In genomic region chr11:64925536-64926449, GRCh38 we compare ENCODE assay signal across 9 cellular contexts. TPM values are rescaled to one million over a fixed set of nuclear protein-coding genes. Genes with fewer than 3 reads are reported as not detected.
A peak's percentile ranks its signal among the peaks of the same experiment; 100 is the strongest.
DNase-seq lines count a peak whose midpoint lies in the region; ATAC-seq, FAIRE-seq and TF ChIP-seq lines count a peak whose summit lies in the region.
"Had no signal": no experiment of that assay in that cellular context is flagged by ENCODE, and none has a peak within 500 bp of the region (broad histone marks: within the 10 kb centered on the region; RNA-seq: fewer than 3 reads in every experiment).

No MANE protein-coding gene starts in this region.

- no peak overlapping the region for H3K27ac Mint-ChIP-seq in activated T-cell treated with anti-CD3 and anti-CD28 coated beads, Interleukin-2, amount 50 U/mL, for 72 hours

- no peaks in the 10 kb centered on the region for H3K27me3 Mint-ChIP-seq in activated T-cell treated with anti-CD3 and anti-CD28 coated beads, Interleukin-2, amount 50 U/mL, for 72 hours (ENCODE audit: low read depth)

- no peaks in the 10 kb centered on the region for H3K9me3 Mint-ChIP-seq in activated T-cell treated with anti-CD3 and anti-CD28 coated beads, Interleukin-2, amount 50 U/mL, for 72 hours

- no peaks in the 10 kb centered on the region for H3K9me3 ChIP-seq in K562 (replicated peaks; ENCODE audit: control insufficient read depth, insufficient read depth, low read depth, low read length)
- no peaks in the 10 kb centered on the region for H3K9me3 ChIP-seq in lower lobe of right lung
- H3K9me3 ChIP-seq in tibial nerve: no peaks in the 10 kb centered on the region

- in situ Hi-C loops in K562 (cut with MboI): no loop called here

- CTCF ChIA-PET in K562 (lab: Yijun Ruan, JAX; ENCODE audit: low intra/inter-chr PET ratio): no interaction called here

- 75% methylated on average over 6 of the region's 24 CpGs for WGBS in K562 (ENCODE audit: insufficient coverage, low coverage, missing lambda C conversion rate)
- WGBS in tibial nerve, 2 donors: 58 to 62% methylated on average over 10 to 12 of the region's 24 CpGs

- TF ChIP-seq POLR2A in K562 (conservative IDR thresholded peaks at IDR 0.05): no peak
- TF ChIP-seq POLR2A in tibial nerve (IDR thresholded peaks at IDR 0.05): no peak

- H3K9me1 ChIP-seq in K562 (ENCODE audit: control insufficient read depth, insufficient read depth, low read length): no peaks in the 10 kb centered on the region

- no peak for TF ChIP-seq EP300 in K562 (IDR thresholded peaks at IDR 0.05; ENCODE audit: low read length)
- no peak for TF ChIP-seq EP300 in tibial nerve (IDR thresholded peaks at IDR 0.05)

- no peak overlapping the region for H3K4me2 ChIP-seq in K562 (ENCODE audit: insufficient read depth, low read length)

- H3K9ac ChIP-seq in K562 (ENCODE audit: insufficient read depth in 1 of 2, low read depth in 2 of 2, low read length in 2 of 2): peak overlapping the region in 1 of 2 experiments; percentile 87; a peak in 3 of 4 replicates

- DNase-seq in activated T-cell treated with anti-CD3 and anti-CD28 coated beads, Interleukin-2, amount 50 U/mL, for 72 hours: no peak
- DNase-seq in activated T-cell treated with anti-CD3 and anti-CD28 coated beads, Interleukin-2, amount 50 U/mL, for 48 hours: no peak
- DNase-seq in K562 (ENCODE audit: extremely low read depth in 1 of 4, low spot score in 3 of 4): peak in 2 of 4 experiments; percentile 18 to 37
- DNase-seq in lower lobe of right lung: no peak
- DNase-seq in tibial nerve (ENCODE audit: low spot score in 2 of 2): no peak
- DNase-seq in NCI-H1930 (lab: John Stamatoyannopoulos, UW): no peak
- DNase-seq: cerebellar nuclear complex had no signal

- H4K20me1 ChIP-seq in K562 (replicated peaks; ENCODE audit: control insufficient read depth, insufficient read depth, low read length): no peaks in the 10 kb centered on the region

- POLR2A ChIA-PET in K562 (lab: Yijun Ruan, JAX): interaction anchor here (0.6 to 2.6 kb wide), 5 partner anchors 8 to 196 kb away, joined by 3 to 14 read pairs (median 3); partner anchors contain the start of genes BATF2, GPHA2 and MRPL49

- TF ChIP-seq CTCF in K562 (IDR thresholded peaks at IDR 0.05 in 2 of 3, conservative IDR thresholded peaks at IDR 0.05 in 1 of 3; ENCODE audit: insufficient read depth in 2 of 3, low read depth in 1 of 3, low read length in 3 of 3): no peak
- TF ChIP-seq CTCF in lower lobe of right lung (IDR thresholded peaks at IDR 0.05): no peak
- TF ChIP-seq CTCF in tibial nerve (IDR thresholded peaks at IDR 0.05): no peak

- H3K36me3 Mint-ChIP-seq in activated T-cell treated with anti-CD3 and anti-CD28 coated beads, Interleukin-2, amount 50 U/mL, for 72 hours (ENCODE audit: insufficient read depth in 2 of 2): peaks cover 0 to 3% of the 10 kb centered on the region in 2 donors

- H3K4me3 Mint-ChIP-seq in activated T-cell treated with anti-CD3 and anti-CD28 coated beads, Interleukin-2, amount 50 U/mL, for 72 hours: peak overlapping the region; percentile 99

- no peaks in the 10 kb centered on the region for H3K79me2 ChIP-seq in K562 (ENCODE audit: control insufficient read depth, insufficient read depth, low read length)

- H3K4me1 ChIP-seq in K562 (replicated peaks in 1 of 2; ENCODE audit: control insufficient read depth in 2 of 2, insufficient read depth in 2 of 2, low read length in 2 of 2): peaks cover 14 to 41% of the 10 kb centered on the region in 2 experiments; a peak in 4 of 5 replicates
- peaks cover 26% of the 10 kb centered on the region for H3K4me1 ChIP-seq in lower lobe of right lung
- H3K4me1 ChIP-seq in tibial nerve: peaks cover 0 to 31% (median 13%) of the 10 kb centered on the region in 4 donors

- no peak overlapping the region for H2AFZ ChIP-seq in K562 (ENCODE audit: low read depth, low read length)

- ATAC-seq in activated T-cell treated with anti-CD3 and anti-CD28 coated beads, Interleukin-2, amount 50 U/mL, for 72 hours (replicated peaks in 1 of 2): no peak
- ATAC-seq in K562 (no peak), lower lobe of right lung (no peak), GM21447 (IDR thresholded peaks at IDR 0.05; ENCODE audit: unreplicated experiment) (no peak), HG03521 (IDR thresholded peaks at IDR 0.05; ENCODE audit: unreplicated experiment) (no peak)

- H3K27ac ChIP-seq in K562 (ENCODE audit: extremely low read depth, low read depth, low read length): no peak overlapping the region
- no peak overlapping the region for H3K27ac ChIP-seq in lower lobe of right lung
- peak overlapping the region in 1 of 4 donors; percentile 98 for H3K27ac ChIP-seq in tibial nerve

- 0 out of 2 replicates have a peak overlapping the region, but pooled peaks have one; percentile 60 for H3K4me3 ChIP-seq in K562
- peak overlapping the region; percentile 100 for H3K4me3 ChIP-seq in lower lobe of right lung
- H3K4me3 ChIP-seq in tibial nerve: peak overlapping the region; percentile 72 to 98 (median 86)

- peaks cover 22% of the 10 kb centered on the region for H3K4me1 Mint-ChIP-seq in activated T-cell treated with anti-CD3 and anti-CD28 coated beads, Interleukin-2, amount 50 U/mL, for 72 hours (ENCODE audit: low read depth)

- TF ChIP-seq RAD21 in K562 (CRISPR knock-in tag; conservative IDR thresholded peaks at IDR 0.05 in 1 of 2, IDR thresholded peaks at IDR 0.05 in 1 of 2): no peak

- H3K27me3 ChIP-seq in K562 (ENCODE audit: control insufficient read depth in 2 of 2, insufficient read depth in 2 of 2, low read length in 2 of 2) (no peaks in the 10 kb centered on the region), lower lobe of right lung (ENCODE audit: low read depth) (no peaks in the 10 kb centered on the region), tibial nerve (no peaks in the 10 kb centered on the region)

- intact Hi-C loops in K562 (cut with micrococcal nuclease) (loop anchor here (2.0 kb wide), 1 partner anchor 71 kb away; the partner anchor contains the start of gene BATF2), lower lobe of right lung (cut with DNase I) (no loop called here)

- BruUV-seq in K562 (replicated peaks; lab: Mats Ljungman, UMichigan): no TSS peak

- no peak for FAIRE-seq in K562 (lab: Jason Lieb, UNC)

- H3K36me3 ChIP-seq in K562 (ENCODE audit: control insufficient read depth, insufficient read depth, low read length) (no peaks in the 10 kb centered on the region), lower lobe of right lung (peaks cover 39% of the 10 kb centered on the region), tibial nerve (peaks cover 0 to 44% (median 6%) of the 10 kb centered on the region in 3 donors)

RNA-seq across cellular contexts. Expression of gene PPP2R5B, which starts 1.3 kb away (rescaled TPM):
- 10 to 100 TPM; 15.0 to 24.0 TPM for total RNA-seq in activated T-cell treated with anti-CD3 and anti-CD28 coated beads, Interleukin-2, amount 50 U/mL, for 72 hours
- 18.6 and 35.5 TPM in 2 replicates for total RNA-seq in K562 (2011; cell fraction: chromatin; rRNA removed; ENCODE audit: low replicate concordance)
- total RNA-seq in K562 (2011; cell fraction: nucleolus; rRNA removed): 16.1 and 22.7 TPM in 2 replicates
- total RNA-seq in K562 (2011; cell fraction: nucleoplasm; rRNA removed): 17.8 and 18.6 TPM in 2 replicates
- 3.3 and 5.2 TPM in 2 replicates for total RNA-seq in K562 (2014; rRNA removed)
- 1.8 and 3.2 TPM in 2 replicates for total RNA-seq in K562 (2014; rRNA removed; fragmentation: Illumina TruSeq; extraction: Trizol)
- total RNA-seq in K562 (2015; rRNA removed; fragmentation: Illumina TruSeq; extraction: Trizol): 2.5 and 2.6 TPM in 2 replicates
- 6.4 and 7.8 TPM in 2 replicates for total RNA-seq in K562 (2021)
- polyA plus RNA-seq in K562 (2011; rRNA removed): 7.3 and 11.1 TPM in 2 replicates
- polyA plus RNA-seq in K562 (2011; cell fraction: cytosol; rRNA removed): 9.0 and 9.1 TPM in 2 replicates
- polyA plus RNA-seq in K562 (2011; cell fraction: nucleus; rRNA removed): 46.9 and 48.0 TPM in 2 replicates
- polyA plus RNA-seq in K562 (2012): 5.8 and 10.7 TPM in 2 replicates
- 5.1 and 5.2 TPM in 2 replicates for polyA plus RNA-seq in K562 (2014; fragmentation: Illumina TruSeq; extraction: Trizol)
- polyA plus RNA-seq in K562 (2014; fragmentation: Nextera tagmentation; extraction: Ambion mirVana): under 1 TPM; 0.10 to 0.13 TPM
- 5.1 and 6.1 TPM in 2 replicates for polyA plus RNA-seq in K562 (2014; rRNA removed)
- polyA minus RNA-seq in K562 (2011; rRNA and poly(A)+ RNA removed): 3.4 and 4.0 TPM in 2 replicates
- 3.6 and 3.9 TPM in 2 replicates for polyA minus RNA-seq in K562 (2011; cell fraction: cytosol; rRNA and poly(A)+ RNA removed)
- 4.8 and 5.9 TPM in 2 replicates for polyA minus RNA-seq in K562 (2011; cell fraction: nucleus; rRNA and poly(A)+ RNA removed)
- total RNA-seq in lower lobe of right lung: 23.9 TPM
- 10 to 100 TPM; 10.7 to 21.4 (median 20.2) TPM for total RNA-seq in tibial nerve

RNA-seq across cellular contexts. Expression of gene ATG2A, which starts 8.8 kb away (rescaled TPM):
- 10 to 100 TPM; 20.9 to 27.0 TPM for total RNA-seq in activated T-cell treated with anti-CD3 and anti-CD28 coated beads, Interleukin-2, amount 50 U/mL, for 72 hours
- total RNA-seq in K562 (2011; cell fraction: chromatin; rRNA removed; ENCODE audit: low replicate concordance): 50.6 and 183 TPM in 2 replicates
- total RNA-seq in K562 (2011; cell fraction: nucleolus; rRNA removed): 131 and 133 TPM in 2 replicates
- 70.0 and 70.2 TPM in 2 replicates for total RNA-seq in K562 (2011; cell fraction: nucleoplasm; rRNA removed)
- 22.2 and 22.4 TPM in 2 replicates for total RNA-seq in K562 (2014; rRNA removed)
- total RNA-seq in K562 (2014; rRNA removed; fragmentation: Illumina TruSeq; extraction: Trizol): 3.2 and 3.6 TPM in 2 replicates
- total RNA-seq in K562 (2015; rRNA removed; fragmentation: Illumina TruSeq; extraction: Trizol): 6.2 and 7.7 TPM in 2 replicates
- total RNA-seq in K562 (2021): 37.7 and 45.9 TPM in 2 replicates
- 4.6 and 11.2 TPM in 2 replicates for polyA plus RNA-seq in K562 (2011; rRNA removed)
- 6.2 and 17.3 TPM in 2 replicates for polyA plus RNA-seq in K562 (2011; cell fraction: cytosol; rRNA removed)
- 42.8 and 78.0 TPM in 2 replicates for polyA plus RNA-seq in K562 (2011; cell fraction: nucleus; rRNA removed)
- 22.5 and 32.9 TPM in 2 replicates for polyA plus RNA-seq in K562 (2012)
- 5.2 and 15.8 TPM in 2 replicates for polyA plus RNA-seq in K562 (2014; fragmentation: Illumina TruSeq; extraction: Trizol)
- under 1 TPM; 0.25 to 0.53 TPM for polyA plus RNA-seq in K562 (2014; fragmentation: Nextera tagmentation; extraction: Ambion mirVana)
- polyA plus RNA-seq in K562 (2014; rRNA removed): 21.0 and 21.6 TPM in 2 replicates
- 5.7 and 7.2 TPM in 2 replicates for polyA minus RNA-seq in K562 (2011; rRNA and poly(A)+ RNA removed)
- polyA minus RNA-seq in K562 (2011; cell fraction: cytosol; rRNA and poly(A)+ RNA removed): 18.2 and 19.4 TPM in 2 replicates
- polyA minus RNA-seq in K562 (2011; cell fraction: nucleus; rRNA and poly(A)+ RNA removed): 45.1 and 49.8 TPM in 2 replicates
- 21.7 TPM for total RNA-seq in lower lobe of right lung
- total RNA-seq in tibial nerve: 10 to 100 TPM; 33.0 to 93.6 (median 45.8) TPM

RNA-seq across cellular contexts. Expression of gene GPHA2, which starts 9.9 kb away (rescaled TPM):
- total RNA-seq in activated T-cell treated with anti-CD3 and anti-CD28 coated beads, Interleukin-2, amount 50 U/mL, for 72 hours: under 1 TPM; 0.58 to 0.81 TPM
- not detected in 2 replicates for total RNA-seq in K562 (2011; cell fraction: chromatin; rRNA removed; ENCODE audit: low replicate concordance)
- total RNA-seq in K562 (2011; cell fraction: nucleolus; rRNA removed): not detected in 2 replicates
- not detected in 2 replicates for total RNA-seq in K562 (2011; cell fraction: nucleoplasm; rRNA removed)
- total RNA-seq in K562 (2014; rRNA removed) (not detected in 2 replicates), K562 (2014; rRNA removed; fragmentation: Illumina TruSeq; extraction: Trizol) (not detected in 2 replicates), K562 (2015; rRNA removed; fragmentation: Illumina TruSeq; extraction: Trizol) (0.22 TPM in 1 of 2 replicates, not detected in the other), K562 (2021) (not detected in 2 replicates), lower lobe of right lung (not detected), tibial nerve (not detected)
- polyA plus RNA-seq in K562 (2011; rRNA removed) (not detected in 2 replicates), K562 (2014; fragmentation: Illumina TruSeq; extraction: Trizol) (not detected in 2 replicates), K562 (2014; fragmentation: Nextera tagmentation; extraction: Ambion mirVana) (under 1 TPM in 1 of 2 experiments, not detected in 1; 0.17 TPM), K562 (2014; rRNA removed) (1.4 TPM in 1 of 2 replicates, not detected in the other)
- polyA plus RNA-seq in K562 (2011; cell fraction: cytosol; rRNA removed): not detected in 2 replicates
- polyA plus RNA-seq in K562 (2011; cell fraction: nucleus; rRNA removed): 0.74 and 0.88 TPM in 2 replicates
- polyA plus RNA-seq in K562 (2012): not detected in 2 replicates
- polyA minus RNA-seq in K562 (2011; rRNA and poly(A)+ RNA removed): not detected in 2 replicates
- polyA minus RNA-seq in K562 (2011; cell fraction: cytosol; rRNA and poly(A)+ RNA removed): not detected in 2 replicates
- not detected in 2 replicates for polyA minus RNA-seq in K562 (2011; cell fraction: nucleus; rRNA and poly(A)+ RNA removed)

RNA-seq across cellular contexts. Expression of gene MAJIN, which starts 46.1 kb away (rescaled TPM):
- total RNA-seq in activated T-cell treated with anti-CD3 and anti-CD28 coated beads, Interleukin-2, amount 50 U/mL, for 72 hours: 1 to 10 TPM; 1.7 to 2.7 TPM
- total RNA-seq in K562 (2011; cell fraction: chromatin; rRNA removed; ENCODE audit: low replicate concordance): 0.30 TPM in 1 of 2 replicates, not detected in the other
- 0.33 TPM in 1 of 2 replicates, not detected in the other for total RNA-seq in K562 (2011; cell fraction: nucleolus; rRNA removed)
- 0.38 TPM in 1 of 2 replicates, not detected in the other for total RNA-seq in K562 (2011; cell fraction: nucleoplasm; rRNA removed)
- total RNA-seq in K562 (2014; rRNA removed) (0.12 TPM in 1 of 2 replicates, not detected in the other), K562 (2014; rRNA removed; fragmentation: Illumina TruSeq; extraction: Trizol) (0.18 and 0.29 TPM in 2 replicates), K562 (2015; rRNA removed; fragmentation: Illumina TruSeq; extraction: Trizol) (0.68 and 0.83 TPM in 2 replicates), K562 (2021) (0.24 TPM in 1 of 2 replicates, not detected in the other), lower lobe of right lung (not detected), tibial nerve (not detected)
- polyA plus RNA-seq in K562 (2011; rRNA removed) (0.28 and 0.42 TPM in 2 replicates), K562 (2014; fragmentation: Illumina TruSeq; extraction: Trizol) (0.39 TPM in 1 of 2 replicates, not detected in the other), K562 (2014; fragmentation: Nextera tagmentation; extraction: Ambion mirVana) (under 1 TPM in 1 of 2 experiments, not detected in 1; 0.21 TPM), K562 (2014; rRNA removed) (0.17 and 0.30 TPM in 2 replicates)
- polyA plus RNA-seq in K562 (2011; cell fraction: cytosol; rRNA removed): 0.63 and 1.4 TPM in 2 replicates
- polyA plus RNA-seq in K562 (2011; cell fraction: nucleus; rRNA removed): 0.13 and 0.74 TPM in 2 replicates
- polyA plus RNA-seq in K562 (2012): 0.09 and 0.15 TPM in 2 replicates
- polyA minus RNA-seq in K562 (2011; rRNA and poly(A)+ RNA removed): 0.11 and 0.21 TPM in 2 replicates
- polyA minus RNA-seq in K562 (2011; cell fraction: cytosol; rRNA and poly(A)+ RNA removed): not detected in 2 replicates
- not detected in 2 replicates for polyA minus RNA-seq in K562 (2011; cell fraction: nucleus; rRNA and poly(A)+ RNA removed)

RNA-seq across cellular contexts. Expression of gene EHD1, which starts 47.4 kb away (rescaled TPM):
- 100 to 1,000 TPM; 136 to 159 TPM for total RNA-seq in activated T-cell treated with anti-CD3 and anti-CD28 coated beads, Interleukin-2, amount 50 U/mL, for 72 hours
- total RNA-seq in K562 (2011; cell fraction: chromatin; rRNA removed; ENCODE audit: low replicate concordance): 20.8 and 92.1 TPM in 2 replicates
- total RNA-seq in K562 (2011; cell fraction: nucleolus; rRNA removed): 57.7 and 64.3 TPM in 2 replicates
- 24.2 and 37.8 TPM in 2 replicates for total RNA-seq in K562 (2011; cell fraction: nucleoplasm; rRNA removed)
- total RNA-seq in K562 (2014; rRNA removed) (39.1 and 40.0 TPM in 2 replicates), K562 (2014; rRNA removed; fragmentation: Illumina TruSeq; extraction: Trizol) (7.2 and 11.5 TPM in 2 replicates), K562 (2015; rRNA removed; fragmentation: Illumina TruSeq; extraction: Trizol) (12.7 and 12.9 TPM in 2 replicates), K562 (2021) (65.0 and 69.6 TPM in 2 replicates), lower lobe of right lung (73.4 TPM), tibial nerve (10 to 100 TPM; 35.2 to 93.9 (median 42.6) TPM)
- polyA plus RNA-seq in K562 (2011; rRNA removed) (16.4 and 34.2 TPM in 2 replicates), K562 (2014; fragmentation: Illumina TruSeq; extraction: Trizol) (41.0 and 45.1 TPM in 2 replicates), K562 (2014; fragmentation: Nextera tagmentation; extraction: Ambion mirVana) (under 1 TPM; 0.46 to 0.59 TPM), K562 (2014; rRNA removed) (26.8 and 27.3 TPM in 2 replicates)
- polyA plus RNA-seq in K562 (2011; cell fraction: cytosol; rRNA removed): 30.6 and 56.6 TPM in 2 replicates
- polyA plus RNA-seq in K562 (2011; cell fraction: nucleus; rRNA removed): 30.2 and 48.9 TPM in 2 replicates
- polyA plus RNA-seq in K562 (2012): 38.5 and 52.8 TPM in 2 replicates
- polyA minus RNA-seq in K562 (2011; rRNA and poly(A)+ RNA removed): 26.8 and 39.2 TPM in 2 replicates
- 50.9 and 64.3 TPM in 2 replicates for polyA minus RNA-seq in K562 (2011; cell fraction: cytosol; rRNA and poly(A)+ RNA removed)
- polyA minus RNA-seq in K562 (2011; cell fraction: nucleus; rRNA and poly(A)+ RNA removed): 17.4 and 22.8 TPM in 2 replicates
